9 cellular contexts compared by ENCODE assay signal in genomic region chr11:35009191-35009940, GRCh38.
DNase-seq lines count a peak whose midpoint lies in the region; ATAC-seq and TF ChIP-seq lines count a peak whose summit lies in the region.
"Had no signal": no experiment of that assay in that cellular context is flagged by ENCODE, and none has a peak within 500 bp of the region (broad histone marks: within the 10 kb centered on the region; RNA-seq: fewer than 3 reads in every experiment).

No MANE protein-coding gene starts in this region.

- H3K27ac ChIP-seq in mesenchymal stem cell (ENCODE audit: low read length, poor library complexity, severe bottlenecking) = peak overlapping the region; percentile 65

- no peak overlapping the region for H2BK12ac ChIP-seq in mesenchymal stem cell (ENCODE audit: low read length in 2 of 2)

- H3K27me3 ChIP-seq in mesenchymal stem cell (ENCODE audit: control insufficient read depth in 1 of 2, insufficient read depth in 1 of 2, low read length in 2 of 2) = no peaks in the 10 kb centered on the region

- no peaks in the 10 kb centered on the region for H3K36me3 ChIP-seq in mesenchymal stem cell (ENCODE audit: control insufficient read depth in 1 of 2, insufficient read depth in 2 of 2, low read depth in 1 of 2, low read length in 2 of 2)

- no peak overlapping the region for H4K91ac ChIP-seq in mesenchymal stem cell (ENCODE audit: low read length)

- H3K79me1 ChIP-seq in mesenchymal stem cell (replicated peaks; ENCODE audit: low read length, poor library complexity, severe bottlenecking) = peaks cover 1% of the 10 kb centered on the region

- H3K14ac ChIP-seq in mesenchymal stem cell (ENCODE audit: low read length in 2 of 2) = no peak overlapping the region

- H3K4me1 ChIP-seq in mesenchymal stem cell (ENCODE audit: control insufficient read depth, insufficient read depth, low read depth, low read length) = peaks cover 7% of the 10 kb centered on the region

- no peak overlapping the region for H4K8ac ChIP-seq in mesenchymal stem cell (ENCODE audit: low read length)

- no peak for ATAC-seq in GM18873 (IDR thresholded peaks at IDR 0.05; ENCODE audit: low FRiP score, unreplicated experiment)

- H3K4me2 ChIP-seq in mesenchymal stem cell (ENCODE audit: low read length, poor library complexity, severe bottlenecking) = no peak overlapping the region

- no peak overlapping the region for H3K4ac ChIP-seq in mesenchymal stem cell (ENCODE audit: low read depth in 1 of 2, low read length in 2 of 2)

- H2BK5ac ChIP-seq in mesenchymal stem cell (ENCODE audit: low read depth, low read length, poor library complexity, severe bottlenecking) = no peak overlapping the region

- in situ Hi-C loops in GM13977 (cut with MboI; ENCODE audit: low pct_unique_long_range_greater_than_20kb, low sequenced_read_pairs, unreplicated experiment) = no loop called here

- H2AK5ac ChIP-seq in mesenchymal stem cell (ENCODE audit: low read length, severe bottlenecking) = no peak overlapping the region

- peak; percentile 80 for DNase-seq in AG09309 (ENCODE audit: low read depth)
- DNase-seq in M059J (ENCODE audit: low read depth) = peak; percentile 97
- DNase-seq in astrocyte of the hippocampus (ENCODE audit: low read depth, low spot score) = peak; percentile 92
- DNase-seq in mesenchymal stem cell = peak; percentile 48
- DNase-seq in NAMALWA (ENCODE audit: low spot score) = no peak
- no peak for DNase-seq in Kasumi-1 (lab: John Stamatoyannopoulos, UW)
- DNase-seq in GM13977 (ENCODE audit: low spot score) = no peak
- DNase-seq: DMS79 had no signal

- no peak overlapping the region for H2BK15ac ChIP-seq in mesenchymal stem cell (ENCODE audit: low read depth, poor library complexity, severe bottlenecking)

- no peak overlapping the region for H2BK120ac ChIP-seq in mesenchymal stem cell (ENCODE audit: low read depth, low read length)

- H3K23ac ChIP-seq in mesenchymal stem cell (ENCODE audit: low read length in 2 of 2) = no peak overlapping the region

- 81% methylated on average over 4 of the region's 5 CpGs for WGBS in mesenchymal stem cell

- TF ChIP-seq CTCF in AG09309 (IDR thresholded peaks at IDR 0.05; ENCODE audit: control insufficient read depth, insufficient read depth, low read depth, low read length, missing control alignments) (no peak), GM13977 (IDR thresholded peaks at IDR 0.05; ENCODE audit: extremely low read depth, insufficient read depth, missing control alignments) (no peak)

- no peak overlapping the region for H3K18ac ChIP-seq in mesenchymal stem cell (ENCODE audit: low read depth in 1 of 2, low read length in 2 of 2)

- H2AFZ ChIP-seq in mesenchymal stem cell (ENCODE audit: low read depth, low read length) = no peak overlapping the region

- no peaks in the 10 kb centered on the region for H3K9me3 ChIP-seq in mesenchymal stem cell (ENCODE audit: control insufficient read depth, low read length)

- H3K9ac ChIP-seq in mesenchymal stem cell (ENCODE audit: low read length) = peak overlapping the region; percentile 55

- H3K4me3 ChIP-seq in AG09309 (ENCODE audit: control insufficient read depth, low read depth, low read length) (no peak overlapping the region), mesenchymal stem cell (ENCODE audit: insufficient read depth in 1 of 2, low read depth in 1 of 2, low read length in 2 of 2) (no peak overlapping the region)

Comparison
In these comparisons a context has a peak if more than half of its experiments do, and no peak if none do; other contexts are left out.
1. DNase-seq: peak in AG09309 (single experiment), M059J (single experiment), astrocyte of the hippocampus (single experiment) and mesenchymal stem cell (single experiment); none in NAMALWA (single experiment), Kasumi-1 (0 of 2) and GM13977 (single experiment).